ENCODE assay signal across 10 cellular contexts in the genomic region with DNA sequence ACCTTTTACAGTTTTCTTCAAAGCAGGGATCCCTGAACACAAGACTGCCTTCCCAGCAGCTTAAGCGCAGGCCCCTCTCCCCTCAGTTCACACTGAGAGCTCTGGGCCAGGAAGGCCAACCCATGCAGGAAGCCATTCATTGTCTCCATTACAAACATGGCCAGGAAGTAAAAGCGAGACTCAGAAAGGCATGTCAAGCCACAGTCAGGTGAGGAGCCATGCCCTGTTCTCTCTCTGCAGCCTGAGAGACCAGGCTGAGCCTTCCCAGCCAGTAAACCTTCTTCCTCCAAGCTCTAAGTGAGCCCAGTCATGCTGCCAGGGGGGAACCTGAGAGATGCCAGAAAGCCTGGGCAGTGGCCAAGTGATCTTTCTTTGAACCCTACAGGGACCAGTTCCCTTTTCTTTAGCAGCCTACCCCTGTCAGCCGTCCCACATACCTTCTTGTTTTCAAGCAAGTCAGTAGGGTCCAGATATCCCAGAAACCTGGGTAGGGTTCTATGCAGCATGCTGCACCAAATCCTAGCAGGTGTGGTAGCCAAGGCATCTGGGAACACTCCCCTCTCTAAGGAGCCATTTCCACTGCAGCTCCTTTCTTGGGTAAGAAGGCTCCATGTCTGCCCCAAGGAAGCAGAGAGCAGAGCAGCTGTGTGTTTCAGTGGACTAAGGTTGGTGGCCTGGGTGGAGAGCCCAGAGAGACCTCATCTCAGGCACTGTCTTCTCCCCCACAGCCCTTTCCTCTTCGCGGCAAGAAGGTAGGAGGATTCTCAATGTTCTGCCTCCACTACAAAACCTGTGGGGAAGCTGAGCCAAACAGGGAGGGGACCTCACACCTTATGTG. TPM values are rescaled to one million over a fixed set of nuclear protein-coding genes. Genes with fewer than 3 reads are reported as not detected.
A peak's percentile ranks its signal among the peaks of the same experiment; 100 is the strongest.
DNase-seq lines count a peak whose midpoint lies in the region; ATAC-seq, FAIRE-seq and TF ChIP-seq lines count a peak whose summit lies in the region.
"Had no signal": no experiment of that assay in that cellular context is flagged by ENCODE, and none has a peak within 500 bp of the region (broad histone marks: within the 10 kb centered on the region; RNA-seq: fewer than 3 reads in every experiment).

No MANE protein-coding gene starts in this region.

- H3K27ac ChIP-seq in OCI-LY3 (ENCODE audit: low read length) (peak overlapping the region; percentile 88), colonic mucosa (peak overlapping the region; percentile 60)

- DNase-seq in GM12892 (ENCODE audit: insufficient read length), result no peak
- DNase-seq in colonic mucosa, result no peak
- peak; percentile 58 for DNase-seq in stimulated activated CD8-positive, alpha-beta memory T cell treated with anti-CD3 and anti-CD28 coated beads, Interleukin-4, amount 100 ng/mL, for 48 hours
- DNase-seq in COR-L47 (lab: John Stamatoyannopoulos, UW), result no peak
- no peak for DNase-seq in NCI-H526 (lab: John Stamatoyannopoulos, UW)
- DNase-seq in DMS79 (lab: John Stamatoyannopoulos, UW), result no peak

- H3K4me2 ChIP-seq in OCI-LY3 (ENCODE audit: low read length), result peak overlapping the region; percentile 98

- no peaks in the 10 kb centered on the region for H3K27me3 ChIP-seq in OCI-LY3 (ENCODE audit: low read depth, low read length)
- H3K27me3 ChIP-seq in colonic mucosa, result no peaks in the 10 kb centered on the region

- H3K4me3 ChIP-seq in OCI-LY3 (ENCODE audit: low read length) (peak overlapping the region; percentile 80), colonic mucosa (peak overlapping the region; percentile 25)

- H3K9ac ChIP-seq in OCI-LY3 (ENCODE audit: low read length), result peak overlapping the region; percentile 86
- peak overlapping the region; percentile 44 to 66 for H3K9ac ChIP-seq in colonic mucosa (ENCODE audit: low read depth in 2 of 2, low read length in 2 of 2)

- peaks cover 12% of the 10 kb centered on the region; the same call in 1 of the 2 replicates for H3K79me2 ChIP-seq in OCI-LY3 (ENCODE audit: low read length)

- H3K4me1 ChIP-seq in OCI-LY3 (ENCODE audit: low read length) (peaks cover 56% of the 10 kb centered on the region), colonic mucosa (no peaks in the 10 kb centered on the region)

- no peaks in the 10 kb centered on the region for H4K20me1 ChIP-seq in OCI-LY3 (ENCODE audit: insufficient read depth, low read length)

- intact Hi-C loops in colonic mucosa (cut with DNase I), result no loop called here

- peak; percentile 83 for FAIRE-seq in GM12892 (lab: Jason Lieb, UNC)
- FAIRE-seq: astrocyte had no signal

- peak overlapping the region; percentile 17; the same call in 1 of the 2 replicates for H2AFZ ChIP-seq in OCI-LY3 (ENCODE audit: low read depth, low read length)

- peaks cover 15% of the 10 kb centered on the region for H3K36me3 ChIP-seq in OCI-LY3 (replicated peaks; ENCODE audit: low read depth, low read length)
- no peaks in the 10 kb centered on the region for H3K36me3 ChIP-seq in colonic mucosa

- no peak for TF ChIP-seq CTCF in OCI-LY3 (IDR thresholded peaks at IDR 0.05; ENCODE audit: low read depth, low read length)
- TF ChIP-seq CTCF in colonic mucosa (IDR thresholded peaks at IDR 0.05), result no peak

- TF ChIP-seq POLR2A in GM12892 (IDR thresholded peaks at IDR 0.05; ENCODE audit: low read depth, low read length), result 0 out of 2 replicates have a peak, but pooled peaks have one; percentile 32

- H3K9me3 ChIP-seq in OCI-LY3 (ENCODE audit: insufficient read depth, low read length), result no peaks in the 10 kb centered on the region
- no peaks in the 10 kb centered on the region for H3K9me3 ChIP-seq in colonic mucosa

- ATAC-seq in GM21786 (IDR thresholded peaks at IDR 0.05; ENCODE audit: unreplicated experiment), result peak; percentile 33

RNA-seq across cellular contexts. Expression of a gene that starts 1.0 kb away (rescaled TPM):
- 96.9 TPM for polyA plus RNA-seq in GM12892 (2012; ENCODE audit: missing spikeins)
- 1 to 10 TPM; 2.0 to 3.2 TPM for total RNA-seq in colonic mucosa
- total RNA-seq: astrocyte, renal cortical epithelial cell had no signal

RNA-seq across cellular contexts. Expression of a gene that starts 27.5 kb away (rescaled TPM):
- polyA plus RNA-seq in GM12892 (2012; ENCODE audit: missing spikeins), result 2.7 TPM
- 1 to 10 TPM; 2.2 to 2.9 TPM for total RNA-seq in colonic mucosa

RNA-seq across cellular contexts. Expression of a gene that starts 49.1 kb away (rescaled TPM):
- polyA plus RNA-seq in GM12892 (2012; ENCODE audit: missing spikeins), result 1.2 TPM
- 100 to 1,000 TPM in 1 of 2 donors, 10 to 100 TPM in 1; 87.5 to 133 TPM for total RNA-seq in colonic mucosa

RNA-seq across cellular contexts. Expression of a gene that starts 52.2 kb away (rescaled TPM):
- 0.32 TPM for polyA plus RNA-seq in GM12892 (2012; ENCODE audit: missing spikeins)
- under 1 TPM; 0.48 to 0.59 TPM for total RNA-seq in colonic mucosa
- total RNA-seq: astrocyte, renal cortical epithelial cell had no signal
